Comparison of ENCODE assay signal across 11 cellular contexts in genomic region chr10:97454330-97455036, GRCh38. TPM values are rescaled to one million over a fixed set of nuclear protein-coding genes. Genes with fewer than 3 reads are reported as not detected.
A peak's percentile ranks its signal among the peaks of the same experiment; 100 is the strongest.
DNase-seq lines count a peak whose midpoint lies in the region; ATAC-seq and TF ChIP-seq lines count a peak whose summit lies in the region.
"Had no signal": no experiment of that assay in that cellular context is flagged by ENCODE, and none has a peak within 500 bp of the region (broad histone marks: within the 10 kb centered on the region; RNA-seq: fewer than 3 reads in every experiment).

No MANE protein-coding gene starts in this region.

- TF ChIP-seq POLR2A in gastroesophageal sphincter (IDR thresholded peaks at IDR 0.05), result no peak

- peak overlapping the region; percentile 78 for H3K27ac Mint-ChIP-seq in activated T-helper 2 cell treated with anti-CD3 and anti-CD28 coated beads, Interferon-gamma antibody, Interleukin-2, Interleukin-4, amounts not matched to agents 10 μg/mL and 5 μg/mL and 100 μg/mL, durations not matched to agents 14 hours and 24 hours and 36 hours
- peak overlapping the region; percentile 42 for H3K27ac Mint-ChIP-seq in stimulated activated naive B cell treated with anti-CD40 and anti-IgM and Interleukin-4, amounts not matched to agents 10 μg/mL and 1 μg/mL and 100 μg/mL, for 72 hours
- H3K27ac Mint-ChIP-seq in endothelial cell (ENCODE audit: unreplicated experiment), result no peak overlapping the region

- H3K36me3 ChIP-seq in gastroesophageal sphincter, result peaks cover 0 to 75% of the 10 kb centered on the region in 2 donors

- peaks cover 17% of the 10 kb centered on the region for H3K4me1 Mint-ChIP-seq in activated T-helper 2 cell treated with anti-CD3 and anti-CD28 coated beads, Interferon-gamma antibody, Interleukin-2, Interleukin-4, amounts not matched to agents 10 μg/mL and 5 μg/mL and 100 μg/mL, durations not matched to agents 14 hours and 24 hours and 36 hours (ENCODE audit: low read depth)
- H3K4me1 Mint-ChIP-seq in stimulated activated naive B cell treated with anti-CD40 and anti-IgM and Interleukin-4, amounts not matched to agents 10 μg/mL and 1 μg/mL and 100 μg/mL, for 72 hours, result peaks cover 11 to 27% of the 10 kb centered on the region in 2 donors
- H3K4me1 Mint-ChIP-seq in endothelial cell (ENCODE audit: unreplicated experiment), result peaks cover 8% of the 10 kb centered on the region

- 20 to 24% methylated on average over 1 to 2 of the region's 3 CpGs for WGBS in gastroesophageal sphincter (ENCODE audit: low coverage in 1 of 2), 2 donors

- intact Hi-C loops in activated T-helper 2 cell treated with anti-CD3 and anti-CD28 coated beads, Interferon-gamma antibody, Interleukin-2, Interleukin-4, amounts not matched to agents 10 μg/mL and 5 μg/mL and 100 μg/mL, durations not matched to agents 14 hours and 24 hours and 36 hours (cut with micrococcal nuclease), result no loop called here

- H3K4me3 Mint-ChIP-seq in activated T-helper 2 cell treated with anti-CD3 and anti-CD28 coated beads, Interferon-gamma antibody, Interleukin-2, Interleukin-4, amounts not matched to agents 10 μg/mL and 5 μg/mL and 100 μg/mL, durations not matched to agents 14 hours and 24 hours and 36 hours (ENCODE audit: low read depth), result no peak overlapping the region
- no peak overlapping the region for H3K4me3 Mint-ChIP-seq in stimulated activated naive B cell treated with anti-CD40 and anti-IgM and Interleukin-4, amounts not matched to agents 10 μg/mL and 1 μg/mL and 100 μg/mL, for 72 hours
- H3K4me3 Mint-ChIP-seq in endothelial cell (ENCODE audit: unreplicated experiment), result no peak overlapping the region

- no peaks in the 10 kb centered on the region for H3K9me3 Mint-ChIP-seq in activated T-helper 2 cell treated with anti-CD3 and anti-CD28 coated beads, Interferon-gamma antibody, Interleukin-2, Interleukin-4, amounts not matched to agents 10 μg/mL and 5 μg/mL and 100 μg/mL, durations not matched to agents 14 hours and 24 hours and 36 hours
- no peaks in the 10 kb centered on the region for H3K9me3 Mint-ChIP-seq in stimulated activated naive B cell treated with anti-CD40 and anti-IgM and Interleukin-4, amounts not matched to agents 10 μg/mL and 1 μg/mL and 100 μg/mL, for 72 hours
- no peaks in the 10 kb centered on the region for H3K9me3 Mint-ChIP-seq in endothelial cell (ENCODE audit: unreplicated experiment)

- no peaks in the 10 kb centered on the region for H3K9me3 ChIP-seq in gastroesophageal sphincter
- H3K9me3 ChIP-seq: upper lobe of left lung had no signal

- H3K27me3 Mint-ChIP-seq in activated T-helper 2 cell treated with anti-CD3 and anti-CD28 coated beads, Interferon-gamma antibody, Interleukin-2, Interleukin-4, amounts not matched to agents 10 μg/mL and 5 μg/mL and 100 μg/mL, durations not matched to agents 14 hours and 24 hours and 36 hours (ENCODE audit: low read depth), result no peaks in the 10 kb centered on the region
- no peaks in the 10 kb centered on the region for H3K27me3 Mint-ChIP-seq in stimulated activated naive B cell treated with anti-CD40 and anti-IgM and Interleukin-4, amounts not matched to agents 10 μg/mL and 1 μg/mL and 100 μg/mL, for 72 hours
- peaks cover 13% of the 10 kb centered on the region for H3K27me3 Mint-ChIP-seq in endothelial cell (ENCODE audit: unreplicated experiment)

- H3K27ac ChIP-seq in gastroesophageal sphincter, result peak overlapping the region in 3 of 4 donors; percentile 10 to 53 (median 26)

- no peak for ATAC-seq in gastroesophageal sphincter
- no peak for ATAC-seq in stimulated activated naive B cell treated with anti-CD40 and anti-IgM and Interleukin-4, amounts not matched to agents 10 μg/mL and 1 μg/mL and 100 μg/mL, for 72 hours (replicated peaks)

- TF ChIP-seq CTCF in gastroesophageal sphincter (IDR thresholded peaks at IDR 0.05) (no peak), endothelial cell (IDR thresholded peaks at IDR 0.05; ENCODE audit: unreplicated experiment) (no peak)

- peak; percentile 1 for DNase-seq in NCI-H2196 (lab: John Stamatoyannopoulos, UW; ENCODE audit: unreplicated experiment)
- DNase-seq in NCI-H2196 treated with DMSO at 0.1 percent for 48 hours (lab: John Stamatoyannopoulos, UW; ENCODE audit: unreplicated experiment), result no peak
- no peak for DNase-seq in activated T-helper 2 cell treated with anti-CD3 and anti-CD28 coated beads, Interferon-gamma antibody, Interleukin-2, Interleukin-4, amounts not matched to agents 10 μg/mL and 5 μg/mL and 100 μg/mL, durations not matched to agents 14 hours and 24 hours and 36 hours (ENCODE audit: low spot score)
- no peak for DNase-seq in stimulated activated naive B cell treated with anti-CD40 and anti-IgM and Interleukin-4, amounts not matched to agents 10 μg/mL and 1 μg/mL and 100 μg/mL, for 72 hours
- DNase-seq in cortex of kidney (lab: John Stamatoyannopoulos, UW), result no peak
- DNase-seq in HPDE6-E6E7 (ENCODE audit: extremely low spot score), result no peak
- DNase-seq in endothelial cell (ENCODE audit: low spot score), result no peak
- DNase-seq: foreskin melanocyte, NCI-H187 had no signal

- H3K36me3 Mint-ChIP-seq in activated T-helper 2 cell treated with anti-CD3 and anti-CD28 coated beads, Interferon-gamma antibody, Interleukin-2, Interleukin-4, amounts not matched to agents 10 μg/mL and 5 μg/mL and 100 μg/mL, durations not matched to agents 14 hours and 24 hours and 36 hours (ENCODE audit: low read depth), result peaks cover 69% of the 10 kb centered on the region
- H3K36me3 Mint-ChIP-seq in stimulated activated naive B cell treated with anti-CD40 and anti-IgM and Interleukin-4, amounts not matched to agents 10 μg/mL and 1 μg/mL and 100 μg/mL, for 72 hours, result peaks cover 43 to 54% of the 10 kb centered on the region in 2 donors
- H3K36me3 Mint-ChIP-seq in endothelial cell (ENCODE audit: low read depth, unreplicated experiment), result peaks cover 60% of the 10 kb centered on the region

- TF ChIP-seq EP300 in gastroesophageal sphincter (IDR thresholded peaks at IDR 0.05), result no peak

- no peak overlapping the region for H3K4me3 ChIP-seq in gastroesophageal sphincter
- H3K4me3 ChIP-seq: upper lobe of left lung had no signal

- H3K27me3 ChIP-seq in gastroesophageal sphincter, result no peaks in the 10 kb centered on the region
- H3K27me3 ChIP-seq: upper lobe of left lung had no signal

- peaks cover 0 to 51% (median 0%) of the 10 kb centered on the region in 3 donors for H3K4me1 ChIP-seq in gastroesophageal sphincter

RNA-seq across cellular contexts. Expression of gene ZDHHC16, which starts 8.5 kb away (rescaled TPM):
- total RNA-seq in activated T-helper 2 cell treated with anti-CD3 and anti-CD28 coated beads, Interferon-gamma antibody, Interleukin-2, Interleukin-4, amounts not matched to agents 10 μg/mL and 5 μg/mL and 100 μg/mL, durations not matched to agents 14 hours and 24 hours and 36 hours, result 41.4 and 52.9 TPM in 2 replicates
- total RNA-seq in gastroesophageal sphincter (10 to 100 TPM; 22.3 to 31.6 (median 25.3) TPM), endothelial cell (ENCODE audit: unreplicated experiment) (45.0 TPM)

RNA-seq across cellular contexts. Expression of gene EXOSC1, which starts 8.7 kb away (rescaled TPM):
- total RNA-seq in activated T-helper 2 cell treated with anti-CD3 and anti-CD28 coated beads, Interferon-gamma antibody, Interleukin-2, Interleukin-4, amounts not matched to agents 10 μg/mL and 5 μg/mL and 100 μg/mL, durations not matched to agents 14 hours and 24 hours and 36 hours, result 49.9 and 53.4 TPM in 2 replicates
- 10 to 100 TPM; 24.9 to 54.5 (median 28.0) TPM for total RNA-seq in gastroesophageal sphincter
- total RNA-seq in endothelial cell (ENCODE audit: unreplicated experiment), result 36.0 TPM

RNA-seq across cellular contexts. Expression of gene PGAM1, which starts 28.5 kb away (rescaled TPM):
- total RNA-seq in activated T-helper 2 cell treated with anti-CD3 and anti-CD28 coated beads, Interferon-gamma antibody, Interleukin-2, Interleukin-4, amounts not matched to agents 10 μg/mL and 5 μg/mL and 100 μg/mL, durations not matched to agents 14 hours and 24 hours and 36 hours, result 877 and 885 TPM in 2 replicates
- total RNA-seq in gastroesophageal sphincter (100 to 1,000 TPM; 248 to 385 (median 356) TPM), endothelial cell (ENCODE audit: unreplicated experiment) (291 TPM)

RNA-seq across cellular contexts. Expression of gene MMS19, which starts 43.7 kb away (rescaled TPM):
- 106 and 108 TPM in 2 replicates for total RNA-seq in activated T-helper 2 cell treated with anti-CD3 and anti-CD28 coated beads, Interferon-gamma antibody, Interleukin-2, Interleukin-4, amounts not matched to agents 10 μg/mL and 5 μg/mL and 100 μg/mL, durations not matched to agents 14 hours and 24 hours and 36 hours
- total RNA-seq in gastroesophageal sphincter (10 to 100 TPM; 44.3 to 75.8 (median 51.8) TPM), endothelial cell (ENCODE audit: unreplicated experiment) (127 TPM)

RNA-seq across cellular contexts. Expression of gene UBTD1, which starts 44.2 kb away (rescaled TPM):
- 1.6 and 1.8 TPM in 2 replicates for total RNA-seq in activated T-helper 2 cell treated with anti-CD3 and anti-CD28 coated beads, Interferon-gamma antibody, Interleukin-2, Interleukin-4, amounts not matched to agents 10 μg/mL and 5 μg/mL and 100 μg/mL, durations not matched to agents 14 hours and 24 hours and 36 hours
- 10 to 100 TPM in 1 of 4 donors, 1 to 10 TPM in 3; 2.9 to 16.2 (median 8.9) TPM for total RNA-seq in gastroesophageal sphincter
- total RNA-seq in endothelial cell (ENCODE audit: unreplicated experiment), result 78.0 TPM
